In genomic region chr18:34620258-34620861, GRCh38 we compare ENCODE assay signal across 3 cellular contexts.
A peak's percentile ranks its signal among the peaks of the same experiment; 100 is the strongest.
TF ChIP-seq lines count a peak whose summit lies in the region.

No MANE protein-coding gene starts in this region.

TF ChIP-seq in HepG2, 621 proteins besides CTCF, POLR2A, EP300 and RAD21:
- no peak for TF ChIP-seq BCL6 (CRISPR knock-in tag; IDR thresholded peaks at IDR 0.05)
- TF ChIP-seq MAFF (IDR thresholded peaks at IDR 0.05; ENCODE audit: low read depth, low read length) = peak; percentile 59
- no peak for TF ChIP-seq ZNF747 (CRISPR knock-in tag; IDR thresholded peaks at IDR 0.05; ENCODE audit: borderline replicate concordance)
- TF ChIP-seq CEBPG (CRISPR knock-in tag; IDR thresholded peaks at IDR 0.05) = no peak
- no peak for TF ChIP-seq HNF4A (CRISPR knock-in tag; IDR thresholded peaks at IDR 0.05)
- TF ChIP-seq MAFK (conservative IDR thresholded peaks at IDR 0.05 in 1 of 2, IDR thresholded peaks at IDR 0.05 in 1 of 2; ENCODE audit: low read length in 2 of 2) = peak; percentile 43 to 75; a peak in 3 of 4 replicates
- no peak for TF ChIP-seq ZHX2 (IDR thresholded peaks at IDR 0.05; ENCODE audit: low read depth)
- no peak for TF ChIP-seq ZHX2 (CRISPR knock-in tag; IDR thresholded peaks at IDR 0.05; ENCODE audit: borderline replicate concordance)

TF ChIP-seq in HEK293, 187 proteins besides CTCF, POLR2A, EP300 and RAD21:
- TF ChIP-seq ZNF26 (tag by site-specific recombination; IDR thresholded peaks at IDR 0.05) (no peak), TRIM28 (IDR thresholded peaks at IDR 0.05; ENCODE audit: borderline replicate concordance, low read length) (peak; percentile 22; the same call in 1 of the 2 replicates), ZSCAN5A (tag by site-specific recombination; IDR thresholded peaks at IDR 0.05) (no peak), ZNF626 (tag by site-specific recombination; IDR thresholded peaks at IDR 0.05) (no peak), AEBP2 (tag by site-specific recombination; IDR thresholded peaks at IDR 0.05; ENCODE audit: borderline replicate concordance) (no peak), ZNF324 (tag by site-specific recombination; IDR thresholded peaks at IDR 0.05) (no peak), KLF7 (tag by site-specific recombination; IDR thresholded peaks at IDR 0.05; ENCODE audit: borderline replicate concordance) (no peak), ZNF148 (tag by site-specific recombination; IDR thresholded peaks at IDR 0.05; ENCODE audit: borderline replicate concordance) (no peak), ZNF768 (tag by site-specific recombination; IDR thresholded peaks at IDR 0.05) (no peak), SETDB1 (IDR thresholded peaks at IDR 0.05; ENCODE audit: insufficient read length, low read length) (peak; percentile 92)

TF ChIP-seq in IMR-90, 13 proteins besides CTCF, POLR2A, EP300 and RAD21:
- peak; percentile 42; the same call in 1 of the 2 replicates for TF ChIP-seq MAFK (IDR thresholded peaks at IDR 0.05; ENCODE audit: low read depth, low read length)
- no peak for TF ChIP-seq RFX5 (IDR thresholded peaks at IDR 0.05; ENCODE audit: low read depth, low read length)
- TF ChIP-seq FOS (IDR thresholded peaks at IDR 0.05; ENCODE audit: low read depth, low read length) = no peak
TF ChIP-seq in IMR-90: peak in this region for 1.
